Comparison of ENCODE assay signal across 8 cellular contexts in genomic region chr5:96595300-96596090, GRCh38.
DNase-seq lines count a peak whose midpoint lies in the region; ATAC-seq and TF ChIP-seq lines count a peak whose summit lies in the region.

No MANE protein-coding gene starts in this region.

- no peak overlapping the region for H2AFZ ChIP-seq in SK-N-SH (ENCODE audit: low read depth)

- no peaks in the 10 kb centered on the region for H3K27me3 ChIP-seq in SK-N-SH (ENCODE audit: insufficient read depth)
- no peaks in the 10 kb centered on the region for H3K27me3 ChIP-seq in adipocyte (replicated peaks; ENCODE audit: control insufficient read depth, insufficient read depth, low read length)
- no peaks in the 10 kb centered on the region for H3K27me3 ChIP-seq in neutrophil

- H3K27ac ChIP-seq in SK-N-SH (ENCODE audit: low read depth in 2 of 2, low read length in 1 of 2), result no peak overlapping the region
- peak overlapping the region; percentile 1 for H3K27ac ChIP-seq in neutrophil

- H3K4me3 Mint-ChIP-seq in T-helper 2 cell treated with Interferon-gamma antibody and Interleukin-4, amounts not matched to agents 5 μg/mL and 100 μg/mL, for 36 hours, result no peak overlapping the region

- no peak overlapping the region for H3K4me3 ChIP-seq in SK-N-SH (ENCODE audit: low read depth in 2 of 2, low read length in 1 of 2)
- H3K4me3 ChIP-seq in adipocyte (ENCODE audit: low read length), result no peak overlapping the region
- H3K4me3 ChIP-seq in neutrophil (ENCODE audit: low read depth in 1 of 2, low read length in 1 of 2), result no peak overlapping the region

- no peaks in the 10 kb centered on the region for H3K9me3 ChIP-seq in SK-N-SH
- no peaks in the 10 kb centered on the region for H3K9me3 ChIP-seq in adipocyte (ENCODE audit: control insufficient read depth, low read length)
- no peaks in the 10 kb centered on the region for H3K9me3 ChIP-seq in neutrophil

- CTCF ChIA-PET in SK-N-SH (lab: Yijun Ruan, JAX), result interaction anchor here (0.8 to 5.4 kb wide), 4 partner anchors 9 to 254 kb away, joined by 3 to 22 read pairs (median 3); no protein-coding TSS in a partner anchor

- no peaks in the 10 kb centered on the region for H3K4me1 Mint-ChIP-seq in T-helper 2 cell treated with Interferon-gamma antibody and Interleukin-4, amounts not matched to agents 5 μg/mL and 100 μg/mL, for 36 hours (ENCODE audit: low read depth)

- H3K36me3 ChIP-seq in SK-N-SH (replicated peaks in 1 of 2; ENCODE audit: control insufficient read depth in 1 of 2, insufficient read depth in 2 of 2, low read length in 1 of 2) (no peaks in the 10 kb centered on the region), adipocyte (ENCODE audit: control insufficient read depth, insufficient read depth, low read length, severe bottlenecking) (no peaks in the 10 kb centered on the region), neutrophil (no peaks in the 10 kb centered on the region)

- no peaks in the 10 kb centered on the region for H3K36me3 Mint-ChIP-seq in T-helper 2 cell treated with Interferon-gamma antibody and Interleukin-4, amounts not matched to agents 5 μg/mL and 100 μg/mL, for 36 hours (ENCODE audit: low read depth)

- no peaks in the 10 kb centered on the region for H3K9me2 ChIP-seq in SK-N-SH

- H3K9me3 Mint-ChIP-seq in T-helper 2 cell treated with Interferon-gamma antibody and Interleukin-4, amounts not matched to agents 5 μg/mL and 100 μg/mL, for 36 hours, result no peaks in the 10 kb centered on the region

- H3K4me1 ChIP-seq in SK-N-SH (ENCODE audit: control insufficient read depth in 1 of 2, insufficient read depth in 2 of 2, low read depth in 1 of 2, low read length in 1 of 2), result peaks cover 0 to 4% of the 10 kb centered on the region in 2 experiments; a peak in 2 of 4 replicates
- H3K4me1 ChIP-seq in adipocyte (ENCODE audit: control insufficient read depth, insufficient read depth, low read length), result peaks cover 7% of the 10 kb centered on the region
- H3K4me1 ChIP-seq in neutrophil (ENCODE audit: control insufficient read depth in 1 of 2, insufficient read depth in 1 of 2, low read depth in 1 of 2, low read length in 1 of 2), result peaks cover 30 to 36% of the 10 kb centered on the region in 2 experiments

- no peaks in the 10 kb centered on the region for H3F3A ChIP-seq in SK-N-SH (replicated peaks; ENCODE audit: insufficient read depth)

- 88% methylated on average over 6 of the region's 6 CpGs for WGBS in SK-N-SH (ENCODE audit: low lambda C conversion rate)

- TF ChIP-seq EP300 in SK-N-SH (IDR thresholded peaks at IDR 0.05; ENCODE audit: borderline replicate concordance in 1 of 2, low read depth in 1 of 2, low read length in 1 of 2), result no peak

- no peak for DNase-seq in SK-N-SH
- DNase-seq in HuH-7 (ENCODE audit: low spot score), result peak; percentile 23
- DNase-seq in adipocyte (ENCODE audit: low read depth), result peak; percentile 21
- no peak for DNase-seq in pons (ENCODE audit: low spot score)
- DNase-seq in T-helper 2 cell treated with Interferon-gamma antibody and Interleukin-4, amounts not matched to agents 5 μg/mL and 100 μg/mL, for 36 hours (ENCODE audit: low spot score), result no peak

- no peak for TF ChIP-seq RAD21 in SK-N-SH (IDR thresholded peaks at IDR 0.05; ENCODE audit: low read length)

- H3K27ac Mint-ChIP-seq in T-helper 2 cell treated with Interferon-gamma antibody and Interleukin-4, amounts not matched to agents 5 μg/mL and 100 μg/mL, for 36 hours, result no peak overlapping the region

- TF ChIP-seq CTCF in SK-N-SH (IDR thresholded peaks at IDR 0.05) (peak; percentile 53), neutrophil (IDR thresholded peaks at IDR 0.05) (peak; percentile 28)

- no peak overlapping the region for H3K4me2 ChIP-seq in SK-N-SH

- POLR2A ChIA-PET in SK-N-SH (lab: Yijun Ruan, JAX), result no interaction called here

- H3K79me2 ChIP-seq in SK-N-SH (ENCODE audit: insufficient read depth), result no peaks in the 10 kb centered on the region

- ATAC-seq in SK-N-SH treated with all-trans-retinoic acid at 6 μM for 48 hours, result no peak
- ATAC-seq in HG03280 (IDR thresholded peaks at IDR 0.05; ENCODE audit: unreplicated experiment), result no peak

- H3K9ac ChIP-seq in SK-N-SH (no peak overlapping the region), adipocyte (ENCODE audit: low read length) (no peak overlapping the region)

- H3K27me3 Mint-ChIP-seq in T-helper 2 cell treated with Interferon-gamma antibody and Interleukin-4, amounts not matched to agents 5 μg/mL and 100 μg/mL, for 36 hours (ENCODE audit: low read depth), result peaks cover 32% of the 10 kb centered on the region

- H4K20me1 ChIP-seq in SK-N-SH (ENCODE audit: insufficient read depth), result no peaks in the 10 kb centered on the region

TF ChIP-seq in SK-N-SH, 30 proteins besides CTCF, POLR2A, EP300 and RAD21 (continues in another document):
- TF ChIP-seq NFIC (IDR thresholded peaks at IDR 0.05; ENCODE audit: borderline replicate concordance) (no peak), YY1 (IDR thresholded peaks at IDR 0.05; ENCODE audit: low read depth) (no peak), FOSL2 (IDR thresholded peaks at IDR 0.05; ENCODE audit: borderline replicate concordance, low read depth) (no peak), TAF1 (IDR thresholded peaks at IDR 0.05; ENCODE audit: borderline replicate concordance, low read depth, low read length) (no peak), NRF1 (IDR thresholded peaks at IDR 0.05; ENCODE audit: low read depth, low read length) (no peak), MEF2A (IDR thresholded peaks at IDR 0.05; ENCODE audit: borderline replicate concordance, low read depth) (no peak), ZBTB33 (IDR thresholded peaks at IDR 0.05; ENCODE audit: borderline replicate concordance, low read depth) (no peak), MXI1 (IDR thresholded peaks at IDR 0.05; ENCODE audit: low read depth, low read length) (no peak)
- TF ChIP-seq, protein P1, sequence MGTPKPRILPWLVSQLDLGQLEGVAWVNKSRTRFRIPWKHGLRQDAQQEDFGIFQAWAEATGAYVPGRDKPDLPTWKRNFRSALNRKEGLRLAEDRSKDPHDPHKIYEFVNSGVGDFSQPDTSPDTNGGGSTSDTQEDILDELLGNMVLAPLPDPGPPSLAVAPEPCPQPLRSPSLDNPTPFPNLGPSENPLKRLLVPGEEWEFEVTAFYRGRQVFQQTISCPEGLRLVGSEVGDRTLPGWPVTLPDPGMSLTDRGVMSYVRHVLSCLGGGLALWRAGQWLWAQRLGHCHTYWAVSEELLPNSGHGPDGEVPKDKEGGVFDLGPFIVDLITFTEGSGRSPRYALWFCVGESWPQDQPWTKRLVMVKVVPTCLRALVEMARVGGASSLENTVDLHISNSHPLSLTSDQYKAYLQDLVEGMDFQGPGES (IDR thresholded peaks at IDR 0.05; ENCODE audit: low read depth, low read length), result no peak

TF ChIP-seq in SK-N-SH treated with all-trans-retinoic acid at 6 μM for 48 hours, 23 proteins besides CTCF, POLR2A, EP300 and RAD21:
- TF ChIP-seq PPARA (CRISPR knock-in tag; IDR thresholded peaks at IDR 0.05; ENCODE audit: borderline replicate concordance) (no peak), OSR1 (CRISPR knock-in tag; IDR thresholded peaks at IDR 0.05) (no peak)

Comparison
In these comparisons a context has a peak if more than half of its experiments do, and no peak if none do; other contexts are left out.
1. DNase-seq: peak in HuH-7 (single experiment) and adipocyte (single experiment); none in SK-N-SH (single experiment), pons (single experiment) and T-helper 2 cell treated with Interferon-gamma antibody and Interleukin-4, amounts not matched to agents 5 μg/mL and 100 μg/mL, for 36 hours (single experiment).